ENCODE assay signal across 1 cellular context in the genomic region with DNA sequence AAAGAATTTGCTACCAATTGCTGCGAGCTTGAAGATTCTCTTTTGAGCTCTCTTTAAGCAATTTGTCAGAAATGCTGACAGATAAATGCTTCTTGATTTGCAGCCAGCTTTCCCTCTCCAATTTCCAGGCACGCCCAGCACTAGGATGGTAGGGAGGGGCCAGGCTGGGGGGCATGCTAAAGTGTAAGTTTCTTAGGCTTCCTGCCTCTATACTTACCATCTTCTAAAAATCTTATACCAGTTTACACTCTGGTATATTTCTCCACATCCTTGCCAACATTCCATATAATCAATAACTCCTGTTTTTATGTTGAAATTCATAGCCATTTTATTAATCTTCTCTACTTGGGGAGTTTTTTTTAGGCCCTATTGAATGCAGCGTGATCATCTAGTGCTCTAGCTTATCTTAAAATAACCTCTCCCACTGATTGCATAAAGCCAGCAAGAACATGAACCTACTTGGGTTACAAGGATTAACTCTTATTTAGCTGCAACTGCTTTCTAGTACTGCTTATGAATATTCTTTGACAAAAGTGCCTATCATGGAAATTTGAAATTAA.
TF ChIP-seq lines count a peak whose summit lies in the region.

No MANE protein-coding gene starts in this region.

TF ChIP-seq in GM23338, 12 proteins besides CTCF, POLR2A, EP300 and RAD21:
- TF ChIP-seq, protein P1, sequence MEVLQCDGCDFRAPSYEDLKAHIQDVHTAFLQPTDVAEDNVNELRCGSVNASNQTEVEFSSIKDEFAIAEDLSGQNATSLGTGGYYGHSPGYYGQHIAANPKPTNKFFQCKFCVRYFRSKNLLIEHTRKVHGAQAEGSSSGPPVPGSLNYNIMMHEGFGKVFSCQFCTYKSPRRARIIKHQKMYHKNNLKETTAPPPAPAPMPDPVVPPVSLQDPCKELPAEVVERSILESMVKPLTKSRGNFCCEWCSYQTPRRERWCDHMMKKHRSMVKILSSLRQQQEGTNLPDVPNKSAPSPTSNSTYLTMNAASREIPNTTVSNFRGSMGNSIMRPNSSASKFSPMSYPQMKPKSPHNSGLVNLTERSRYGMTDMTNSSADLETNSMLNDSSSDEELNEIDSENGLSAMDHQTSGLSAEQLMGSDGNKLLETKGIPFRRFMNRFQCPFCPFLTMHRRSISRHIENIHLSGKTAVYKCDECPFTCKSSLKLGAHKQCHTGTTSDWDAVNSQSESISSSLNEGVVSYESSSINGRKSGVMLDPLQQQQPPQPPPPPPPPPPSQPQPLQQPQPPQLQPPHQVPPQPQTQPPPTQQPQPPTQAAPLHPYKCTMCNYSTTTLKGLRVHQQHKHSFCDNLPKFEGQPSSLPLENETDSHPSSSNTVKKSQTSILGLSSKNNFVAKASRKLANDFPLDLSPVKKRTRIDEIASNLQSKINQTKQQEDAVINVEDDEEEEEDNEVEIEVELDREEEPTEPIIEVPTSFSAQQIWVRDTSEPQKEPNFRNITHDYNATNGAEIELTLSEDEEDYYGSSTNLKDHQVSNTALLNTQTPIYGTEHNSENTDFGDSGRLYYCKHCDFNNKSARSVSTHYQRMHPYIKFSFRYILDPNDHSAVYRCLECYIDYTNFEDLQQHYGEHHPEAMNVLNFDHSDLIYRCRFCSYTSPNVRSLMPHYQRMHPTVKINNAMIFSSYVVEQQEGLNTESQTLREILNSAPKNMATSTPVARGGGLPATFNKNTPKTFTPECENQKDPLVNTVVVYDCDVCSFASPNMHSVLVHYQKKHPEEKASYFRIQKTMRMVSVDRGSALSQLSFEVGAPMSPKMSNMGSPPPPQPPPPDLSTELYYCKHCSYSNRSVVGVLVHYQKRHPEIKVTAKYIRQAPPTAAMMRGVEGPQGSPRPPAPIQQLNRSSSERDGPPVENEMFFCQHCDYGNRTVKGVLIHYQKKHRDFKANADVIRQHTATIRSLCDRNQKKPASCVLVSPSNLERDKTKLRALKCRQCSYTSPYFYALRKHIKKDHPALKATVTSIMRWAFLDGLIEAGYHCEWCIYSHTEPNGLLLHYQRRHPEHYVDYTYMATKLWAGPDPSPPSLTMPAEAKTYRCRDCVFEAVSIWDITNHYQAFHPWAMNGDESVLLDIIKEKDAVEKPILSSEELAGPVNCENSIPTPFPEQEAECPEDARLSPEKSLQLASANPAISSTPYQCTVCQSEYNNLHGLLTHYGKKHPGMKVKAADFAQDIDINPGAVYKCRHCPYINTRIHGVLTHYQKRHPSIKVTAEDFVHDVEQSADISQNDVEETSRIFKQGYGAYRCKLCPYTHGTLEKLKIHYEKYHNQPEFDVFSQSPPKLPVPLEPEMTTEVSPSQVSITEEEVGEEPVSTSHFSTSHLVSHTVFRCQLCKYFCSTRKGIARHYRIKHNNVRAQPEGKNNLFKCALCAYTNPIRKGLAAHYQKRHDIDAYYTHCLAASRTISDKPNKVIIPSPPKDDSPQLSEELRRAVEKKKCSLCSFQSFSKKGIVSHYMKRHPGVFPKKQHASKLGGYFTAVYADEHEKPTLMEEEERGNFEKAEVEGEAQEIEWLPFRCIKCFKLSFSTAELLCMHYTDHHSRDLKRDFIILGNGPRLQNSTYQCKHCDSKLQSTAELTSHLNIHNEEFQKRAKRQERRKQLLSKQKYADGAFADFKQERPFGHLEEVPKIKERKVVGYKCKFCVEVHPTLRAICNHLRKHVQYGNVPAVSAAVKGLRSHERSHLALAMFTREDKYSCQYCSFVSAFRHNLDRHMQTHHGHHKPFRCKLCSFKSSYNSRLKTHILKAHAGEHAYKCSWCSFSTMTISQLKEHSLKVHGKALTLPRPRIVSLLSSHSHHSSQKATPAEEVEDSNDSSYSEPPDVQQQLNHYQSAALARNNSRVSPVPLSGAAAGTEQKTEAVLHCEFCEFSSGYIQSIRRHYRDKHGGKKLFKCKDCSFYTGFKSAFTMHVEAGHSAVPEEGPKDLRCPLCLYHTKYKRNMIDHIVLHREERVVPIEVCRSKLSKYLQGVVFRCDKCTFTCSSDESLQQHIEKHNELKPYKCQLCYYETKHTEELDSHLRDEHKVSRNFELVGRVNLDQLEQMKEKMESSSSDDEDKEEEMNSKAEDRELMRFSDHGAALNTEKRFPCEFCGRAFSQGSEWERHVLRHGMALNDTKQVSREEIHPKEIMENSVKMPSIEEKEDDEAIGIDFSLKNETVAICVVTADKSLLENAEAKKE (CRISPR knock-in tag; IDR thresholded peaks at IDR 0.05), result no peak
- TF ChIP-seq, protein P2, sequence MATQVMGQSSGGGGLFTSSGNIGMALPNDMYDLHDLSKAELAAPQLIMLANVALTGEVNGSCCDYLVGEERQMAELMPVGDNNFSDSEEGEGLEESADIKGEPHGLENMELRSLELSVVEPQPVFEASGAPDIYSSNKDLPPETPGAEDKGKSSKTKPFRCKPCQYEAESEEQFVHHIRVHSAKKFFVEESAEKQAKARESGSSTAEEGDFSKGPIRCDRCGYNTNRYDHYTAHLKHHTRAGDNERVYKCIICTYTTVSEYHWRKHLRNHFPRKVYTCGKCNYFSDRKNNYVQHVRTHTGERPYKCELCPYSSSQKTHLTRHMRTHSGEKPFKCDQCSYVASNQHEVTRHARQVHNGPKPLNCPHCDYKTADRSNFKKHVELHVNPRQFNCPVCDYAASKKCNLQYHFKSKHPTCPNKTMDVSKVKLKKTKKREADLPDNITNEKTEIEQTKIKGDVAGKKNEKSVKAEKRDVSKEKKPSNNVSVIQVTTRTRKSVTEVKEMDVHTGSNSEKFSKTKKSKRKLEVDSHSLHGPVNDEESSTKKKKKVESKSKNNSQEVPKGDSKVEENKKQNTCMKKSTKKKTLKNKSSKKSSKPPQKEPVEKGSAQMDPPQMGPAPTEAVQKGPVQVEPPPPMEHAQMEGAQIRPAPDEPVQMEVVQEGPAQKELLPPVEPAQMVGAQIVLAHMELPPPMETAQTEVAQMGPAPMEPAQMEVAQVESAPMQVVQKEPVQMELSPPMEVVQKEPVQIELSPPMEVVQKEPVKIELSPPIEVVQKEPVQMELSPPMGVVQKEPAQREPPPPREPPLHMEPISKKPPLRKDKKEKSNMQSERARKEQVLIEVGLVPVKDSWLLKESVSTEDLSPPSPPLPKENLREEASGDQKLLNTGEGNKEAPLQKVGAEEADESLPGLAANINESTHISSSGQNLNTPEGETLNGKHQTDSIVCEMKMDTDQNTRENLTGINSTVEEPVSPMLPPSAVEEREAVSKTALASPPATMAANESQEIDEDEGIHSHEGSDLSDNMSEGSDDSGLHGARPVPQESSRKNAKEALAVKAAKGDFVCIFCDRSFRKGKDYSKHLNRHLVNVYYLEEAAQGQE (IDR thresholded peaks at IDR 0.05; ENCODE audit: unreplicated experiment), result no peak
- no peak for TF ChIP-seq EZH2 (IDR thresholded peaks at IDR 0.05; ENCODE audit: low read depth, unreplicated experiment)
- TF ChIP-seq EZH2phosphoT487 (IDR thresholded peaks at IDR 0.05; ENCODE audit: unreplicated experiment), result no peak
- no peak for TF ChIP-seq STAT1 (IDR thresholded peaks at IDR 0.05; ENCODE audit: unreplicated experiment)
- no peak for TF ChIP-seq ZNF114 (CRISPR knock-in tag; IDR thresholded peaks at IDR 0.05)
- TF ChIP-seq, protein P3, sequence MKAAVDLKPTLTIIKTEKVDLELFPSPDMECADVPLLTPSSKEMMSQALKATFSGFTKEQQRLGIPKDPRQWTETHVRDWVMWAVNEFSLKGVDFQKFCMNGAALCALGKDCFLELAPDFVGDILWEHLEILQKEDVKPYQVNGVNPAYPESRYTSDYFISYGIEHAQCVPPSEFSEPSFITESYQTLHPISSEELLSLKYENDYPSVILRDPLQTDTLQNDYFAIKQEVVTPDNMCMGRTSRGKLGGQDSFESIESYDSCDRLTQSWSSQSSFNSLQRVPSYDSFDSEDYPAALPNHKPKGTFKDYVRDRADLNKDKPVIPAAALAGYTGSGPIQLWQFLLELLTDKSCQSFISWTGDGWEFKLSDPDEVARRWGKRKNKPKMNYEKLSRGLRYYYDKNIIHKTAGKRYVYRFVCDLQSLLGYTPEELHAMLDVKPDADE (IDR thresholded peaks at IDR 0.05), result no peak
- TF ChIP-seq ZNF331 (CRISPR knock-in tag; IDR thresholded peaks at IDR 0.05; ENCODE audit: low read depth), result no peak
- TF ChIP-seq POLR2AphosphoS5 (IDR thresholded peaks at IDR 0.05; ENCODE audit: low read depth), result no peak
